Comparison of ENCODE assay signal across 1 cellular context in genomic region chr14:94593749-94594431, GRCh38.
TF ChIP-seq lines count a peak whose summit lies in the region.

No MANE protein-coding gene starts in this region.

TF ChIP-seq in HepG2, 621 proteins besides CTCF, POLR2A, EP300 and RAD21 (continued from another document and continues in another):
- 0 out of 2 replicates have a peak, but pooled peaks have one; percentile 42 for TF ChIP-seq ZBTB44 (CRISPR knock-in tag; IDR thresholded peaks at IDR 0.05)
- peak; percentile 79; the same call in 1 of the 2 replicates for TF ChIP-seq NRL (CRISPR knock-in tag; IDR thresholded peaks at IDR 0.05; ENCODE audit: borderline replicate concordance)
- TF ChIP-seq ZFX (CRISPR knock-in tag; IDR thresholded peaks at IDR 0.05; ENCODE audit: low read depth) = no peak; the same call in 1 of the 2 replicates
- TF ChIP-seq BHLHE40 (IDR thresholded peaks at IDR 0.05; ENCODE audit: low read length) = peak; percentile 68
- peak; percentile 99 for TF ChIP-seq ZBTB3 (CRISPR knock-in tag; IDR thresholded peaks at IDR 0.05; ENCODE audit: borderline replicate concordance, low read depth)
- TF ChIP-seq TSC22D2 (CRISPR knock-in tag; IDR thresholded peaks at IDR 0.05; ENCODE audit: borderline replicate concordance) = peak; percentile 94
- peak; percentile 69 for TF ChIP-seq UBTF (CRISPR knock-in tag; IDR thresholded peaks at IDR 0.05)
- TF ChIP-seq TCF7L2 (IDR thresholded peaks at IDR 0.05; ENCODE audit: low read depth, low read length) = no peak
- TF ChIP-seq SRSF9 (IDR thresholded peaks at IDR 0.05; ENCODE audit: borderline replicate concordance, insufficient read depth, low read depth, low read length, poor library complexity, severe bottlenecking) = no peak
- peak; percentile 71; the same call in 1 of the 2 replicates for TF ChIP-seq ZBTB38 (CRISPR knock-in tag; IDR thresholded peaks at IDR 0.05)
- TF ChIP-seq ZNF20 (CRISPR knock-in tag; IDR thresholded peaks at IDR 0.05) = no peak
- TF ChIP-seq ZNF768 (CRISPR knock-in tag; IDR thresholded peaks at IDR 0.05) = no peak
- TF ChIP-seq SP5 (CRISPR knock-in tag; IDR thresholded peaks at IDR 0.05; ENCODE audit: borderline replicate concordance, low read depth) = peak; percentile 93
- TF ChIP-seq ZNF281 (CRISPR knock-in tag; IDR thresholded peaks at IDR 0.05; ENCODE audit: borderline replicate concordance) = peak; percentile 91; the same call in 1 of the 2 replicates
- TF ChIP-seq ATF1 (CRISPR knock-in tag; IDR thresholded peaks at IDR 0.05) = peak; percentile 88
- TF ChIP-seq ZSCAN12 (CRISPR knock-in tag; IDR thresholded peaks at IDR 0.05) = no peak
- TF ChIP-seq RELA (CRISPR knock-in tag; IDR thresholded peaks at IDR 0.05) = no peak; the same call in 1 of the 2 replicates
- TF ChIP-seq ZFYVE20 (CRISPR knock-in tag; IDR thresholded peaks at IDR 0.05; ENCODE audit: borderline replicate concordance, low read depth) = no peak
- TF ChIP-seq ZNF720 (CRISPR knock-in tag; IDR thresholded peaks at IDR 0.05) = no peak
- peak; percentile 43 for TF ChIP-seq PBX2 (CRISPR knock-in tag; IDR thresholded peaks at IDR 0.05)
- TF ChIP-seq ZNF646 (CRISPR knock-in tag; IDR thresholded peaks at IDR 0.05) = peak; percentile 65; the same call in 1 of the 2 replicates
- peak; percentile 97 for TF ChIP-seq RCOR2 (CRISPR knock-in tag; IDR thresholded peaks at IDR 0.05)
- no peak; the same call in 1 of the 2 replicates for TF ChIP-seq FIP1L1 (IDR thresholded peaks at IDR 0.05; ENCODE audit: borderline replicate concordance, insufficient read depth, low read depth, low read length)
- TF ChIP-seq TERF1 (CRISPR knock-in tag; IDR thresholded peaks at IDR 0.05) = no peak; the same call in 1 of the 2 replicates
- peak; percentile 63 for TF ChIP-seq ZNF644 (CRISPR knock-in tag; IDR thresholded peaks at IDR 0.05; ENCODE audit: low read depth)
- peak; percentile 91 for TF ChIP-seq ZBTB43 (CRISPR knock-in tag; conservative IDR thresholded peaks at IDR 0.05)
- peak; percentile 96 for TF ChIP-seq ARNT2 (CRISPR knock-in tag; IDR thresholded peaks at IDR 0.05; ENCODE audit: low read depth)
- peak; percentile 100 for TF ChIP-seq ARID5B (CRISPR knock-in tag; IDR thresholded peaks at IDR 0.05)
- peak; percentile 72; the same call in 1 of the 2 replicates for TF ChIP-seq ZNF652 (CRISPR knock-in tag; IDR thresholded peaks at IDR 0.05; ENCODE audit: borderline replicate concordance, low read depth)
- TF ChIP-seq SATB2 (CRISPR knock-in tag; IDR thresholded peaks at IDR 0.05) = no peak
- TF ChIP-seq ZNF597 (CRISPR knock-in tag; IDR thresholded peaks at IDR 0.05) = no peak
- no peak; the same call in 1 of the 2 replicates for TF ChIP-seq ZNF576 (CRISPR knock-in tag; IDR thresholded peaks at IDR 0.05)
- no peak for TF ChIP-seq MTA3 (CRISPR knock-in tag; IDR thresholded peaks at IDR 0.05)
